1 cellular context compared by ENCODE assay signal in genomic region chr5:142012792-142013388, GRCh38.
TF ChIP-seq lines count a peak whose summit lies in the region.

Gene GNPDA1 (minus strand): TSS chr5:142013027. CDS start chr5:142012035, 992 bp downstream.

TF ChIP-seq in K562, 482 proteins besides CTCF, POLR2A, EP300 and RAD21 (continued from another document and continues in another):
- TF ChIP-seq ZBTB40 (IDR thresholded peaks at IDR 0.05) (peak; percentile 50), ZBTB40 (CRISPR knock-in tag; IDR thresholded peaks at IDR 0.05) (no peak), ZNF699 (CRISPR knock-in tag; IDR thresholded peaks at IDR 0.05; ENCODE audit: insufficient replicate concordance) (no peak), CBX1 (IDR thresholded peaks at IDR 0.05; ENCODE audit: low read depth) (0 out of 2 replicates have a peak, but pooled peaks have one; percentile 54), NR4A1 (CRISPR knock-in tag; IDR thresholded peaks at IDR 0.05) (no peak), NR4A1 (tag; IDR thresholded peaks at IDR 0.05) (0 out of 2 replicates have a peak, but pooled peaks have one; percentile 40), MYNN (IDR thresholded peaks at IDR 0.05) (no peak), MYNN (CRISPR knock-in tag; IDR thresholded peaks at IDR 0.05) (no peak), ZFX (CRISPR knock-in tag; IDR thresholded peaks at IDR 0.05) (peak; percentile 76), MAFK (IDR thresholded peaks at IDR 0.05; ENCODE audit: low read length) (peak; percentile 52; the same call in 1 of the 2 replicates), CTBP1 (IDR thresholded peaks at IDR 0.05; ENCODE audit: borderline replicate concordance) (peak; percentile 42; the same call in 1 of the 2 replicates), RBM25 (IDR thresholded peaks at IDR 0.05; ENCODE audit: low read depth, low read length, severe bottlenecking) (no peak), TAF1 (IDR thresholded peaks at IDR 0.05; ENCODE audit: control insufficient read depth, extremely low read depth, insufficient read depth, low read length, severe bottlenecking) (peak; percentile 76), ZKSCAN1 (IDR thresholded peaks at IDR 0.05; ENCODE audit: low read depth, low read length) (no peak), CREBBP (IDR thresholded peaks at IDR 0.05; ENCODE audit: low read depth, low read length) (no peak), MAFF (IDR thresholded peaks at IDR 0.05; ENCODE audit: low read length) (no peak), NFYB (IDR thresholded peaks at IDR 0.05; ENCODE audit: extremely low read depth, insufficient read length) (no peak), ZNF668 (CRISPR knock-in tag; IDR thresholded peaks at IDR 0.05) (no peak), GATAD2A (IDR thresholded peaks at IDR 0.05) (no peak), FIP1L1 (IDR thresholded peaks at IDR 0.05; ENCODE audit: low read depth, low read length, poor library complexity, severe bottlenecking) (no peak), SIN3A (IDR thresholded peaks at IDR 0.05; ENCODE audit: borderline replicate concordance in 2 of 2, control insufficient read depth in 1 of 2, low read depth in 2 of 2, low read length in 2 of 2) (peak in 1 of 2 experiments; percentile 84; a peak in 1 of 4 replicates), VEZF1 (CRISPR knock-in tag; IDR thresholded peaks at IDR 0.05) (peak; percentile 33; the same call in 1 of the 2 replicates), BCOR (IDR thresholded peaks at IDR 0.05) (no peak), ZNF551 (CRISPR knock-in tag; IDR thresholded peaks at IDR 0.05) (no peak), PRPF4 (IDR thresholded peaks at IDR 0.05; ENCODE audit: insufficient read depth, low read depth, low read length, poor library complexity, severe bottlenecking) (no peak), TAF9B (IDR thresholded peaks at IDR 0.05; ENCODE audit: partially characterized antibody) (peak; percentile 65), CC2D1A (IDR thresholded peaks at IDR 0.05) (no peak), PPARD (CRISPR knock-in tag; IDR thresholded peaks at IDR 0.05) (no peak), ADNP (tag; IDR thresholded peaks at IDR 0.05) (no peak), CREM (IDR thresholded peaks at IDR 0.05; ENCODE audit: low read depth) (peak; percentile 26; the same call in 1 of the 2 replicates), SOX6 (IDR thresholded peaks at IDR 0.05) (0 out of 2 replicates have a peak, but pooled peaks have one; percentile 28), YY1 (IDR thresholded peaks at IDR 0.05; ENCODE audit: borderline replicate concordance in 1 of 3, control insufficient read depth in 1 of 3, extremely low read depth in 1 of 3, insufficient read depth in 3 of 3, insufficient read length in 1 of 3, insufficient replicate concordance in 2 of 3, low read depth in 1 of 3, low read length in 2 of 3) (peak in 1 of 3 experiments; percentile 50), MECOM (CRISPR knock-in tag; IDR thresholded peaks at IDR 0.05) (no peak), ZNF263 (CRISPR knock-in tag; IDR thresholded peaks at IDR 0.05; ENCODE audit: borderline replicate concordance) (peak; percentile 45; the same call in 1 of the 2 replicates), FOXK1 (CRISPR knock-in tag; IDR thresholded peaks at IDR 0.05; ENCODE audit: borderline replicate concordance) (no peak), ZNF707 (CRISPR knock-in tag; conservative IDR thresholded peaks at IDR 0.05) (no peak), ZMIZ1 (IDR thresholded peaks at IDR 0.05; ENCODE audit: low read depth in 2 of 2, low read length in 2 of 2) (no peak), ZBTB5 (IDR thresholded peaks at IDR 0.05) (no peak), FOS (IDR thresholded peaks at IDR 0.05; ENCODE audit: extremely low read depth, insufficient read length) (no peak), E2F3 (CRISPR knock-in tag; IDR thresholded peaks at IDR 0.05) (no peak), MYC (IDR thresholded peaks at IDR 0.05; ENCODE audit: low read depth, low read length) (peak; percentile 97), MYC (CRISPR knock-in tag; IDR thresholded peaks at IDR 0.05; ENCODE audit: borderline replicate concordance, low read depth) (no peak)
- TF ChIP-seq, protein P1, sequence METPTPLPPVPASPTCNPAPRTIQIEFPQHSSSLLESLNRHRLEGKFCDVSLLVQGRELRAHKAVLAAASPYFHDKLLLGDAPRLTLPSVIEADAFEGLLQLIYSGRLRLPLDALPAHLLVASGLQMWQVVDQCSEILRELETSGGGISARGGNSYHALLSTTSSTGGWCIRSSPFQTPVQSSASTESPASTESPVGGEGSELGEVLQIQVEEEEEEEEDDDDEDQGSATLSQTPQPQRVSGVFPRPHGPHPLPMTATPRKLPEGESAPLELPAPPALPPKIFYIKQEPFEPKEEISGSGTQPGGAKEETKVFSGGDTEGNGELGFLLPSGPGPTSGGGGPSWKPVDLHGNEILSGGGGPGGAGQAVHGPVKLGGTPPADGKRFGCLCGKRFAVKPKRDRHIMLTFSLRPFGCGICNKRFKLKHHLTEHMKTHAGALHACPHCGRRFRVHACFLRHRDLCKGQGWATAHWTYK (CRISPR knock-in tag; IDR thresholded peaks at IDR 0.05): peak; percentile 53; the same call in 1 of the 2 replicates
- TF ChIP-seq, protein P2, sequence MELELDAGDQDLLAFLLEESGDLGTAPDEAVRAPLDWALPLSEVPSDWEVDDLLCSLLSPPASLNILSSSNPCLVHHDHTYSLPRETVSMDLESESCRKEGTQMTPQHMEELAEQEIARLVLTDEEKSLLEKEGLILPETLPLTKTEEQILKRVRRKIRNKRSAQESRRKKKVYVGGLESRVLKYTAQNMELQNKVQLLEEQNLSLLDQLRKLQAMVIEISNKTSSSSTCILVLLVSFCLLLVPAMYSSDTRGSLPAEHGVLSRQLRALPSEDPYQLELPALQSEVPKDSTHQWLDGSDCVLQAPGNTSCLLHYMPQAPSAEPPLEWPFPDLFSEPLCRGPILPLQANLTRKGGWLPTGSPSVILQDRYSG (tag; conservative IDR thresholded peaks at IDR 0.05; ENCODE audit: low read depth): no peak
- TF ChIP-seq, protein P3, sequence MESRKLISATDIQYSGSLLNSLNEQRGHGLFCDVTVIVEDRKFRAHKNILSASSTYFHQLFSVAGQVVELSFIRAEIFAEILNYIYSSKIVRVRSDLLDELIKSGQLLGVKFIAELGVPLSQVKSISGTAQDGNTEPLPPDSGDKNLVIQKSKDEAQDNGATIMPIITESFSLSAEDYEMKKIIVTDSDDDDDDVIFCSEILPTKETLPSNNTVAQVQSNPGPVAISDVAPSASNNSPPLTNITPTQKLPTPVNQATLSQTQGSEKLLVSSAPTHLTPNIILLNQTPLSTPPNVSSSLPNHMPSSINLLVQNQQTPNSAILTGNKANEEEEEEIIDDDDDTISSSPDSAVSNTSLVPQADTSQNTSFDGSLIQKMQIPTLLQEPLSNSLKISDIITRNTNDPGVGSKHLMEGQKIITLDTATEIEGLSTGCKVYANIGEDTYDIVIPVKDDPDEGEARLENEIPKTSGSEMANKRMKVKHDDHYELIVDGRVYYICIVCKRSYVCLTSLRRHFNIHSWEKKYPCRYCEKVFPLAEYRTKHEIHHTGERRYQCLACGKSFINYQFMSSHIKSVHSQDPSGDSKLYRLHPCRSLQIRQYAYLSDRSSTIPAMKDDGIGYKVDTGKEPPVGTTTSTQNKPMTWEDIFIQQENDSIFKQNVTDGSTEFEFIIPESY (CRISPR knock-in tag; IDR thresholded peaks at IDR 0.05): 0 out of 2 replicates have a peak, but pooled peaks have one; percentile 32
